Comparison of ENCODE assay signal across 8 cellular contexts in genomic region chr1:61724721-61725694, GRCh38.
A peak's percentile ranks its signal among the peaks of the same experiment; 100 is the strongest.
DNase-seq lines count a peak whose midpoint lies in the region; ATAC-seq and TF ChIP-seq lines count a peak whose summit lies in the region.

TSS of gene TM2D1 (minus strand) at chr1:61725141. CDS start at chr1:61725120, 21 bp downstream.

- peak; percentile 87 to 90 for DNase-seq in NCI-H1930 (lab: John Stamatoyannopoulos, UW)
- DNase-seq in T-helper 22 cell (ENCODE audit: low read depth), result peak; percentile 76
- peak; percentile 70 for DNase-seq in astrocyte of the cerebellum (ENCODE audit: low read depth)
- DNase-seq in hippocampal formation (lab: John Stamatoyannopoulos, UW), result peak; percentile 87
- DNase-seq in retina, result peak; percentile 95
- no peak for DNase-seq in cortex of kidney (lab: John Stamatoyannopoulos, UW)

- TF ChIP-seq CTCF in astrocyte of the cerebellum (IDR thresholded peaks at IDR 0.05; ENCODE audit: low read depth, low read length, missing control alignments), result no peak

- ATAC-seq in GM18502 (IDR thresholded peaks at IDR 0.05; ENCODE audit: poor library complexity, unreplicated experiment) (peak; percentile 99), HG02970 (IDR thresholded peaks at IDR 0.05; ENCODE audit: low FRiP score, unreplicated experiment) (peak; percentile 99)

- peak within 1 kb of the TSS; percentile 100 for H3K4me3 ChIP-seq in astrocyte of the cerebellum (ENCODE audit: low read depth, low read length)

- in situ Hi-C loops in astrocyte of the cerebellum (cut with HindIII; ENCODE audit: low sequenced_read_pairs), result no loop called here
